ENCODE assay signal across 3 cellular contexts in genomic region chr3:37229740-37230139, GRCh38.
TF ChIP-seq lines count a peak whose summit lies in the region.

No MANE protein-coding gene starts in this region.

TF ChIP-seq in SK-N-SH, 30 proteins besides CTCF, POLR2A, EP300 and RAD21 (continued from another document):
- TF ChIP-seq REST (IDR thresholded peaks at IDR 0.05; ENCODE audit: low read depth, low read length) (no peak), CHD2 (IDR thresholded peaks at IDR 0.05; ENCODE audit: low read length, partially characterized antibody) (no peak), TEAD4 (IDR thresholded peaks at IDR 0.05; ENCODE audit: borderline replicate concordance, insufficient read depth) (no peak), ELF1 (IDR thresholded peaks at IDR 0.05) (no peak), RCOR1 (IDR thresholded peaks at IDR 0.05; ENCODE audit: low read length) (no peak), MXI1 (IDR thresholded peaks at IDR 0.05; ENCODE audit: low read depth, low read length) (no peak)

TF ChIP-seq in SK-N-SH treated with all-trans-retinoic acid at 6 μM for 48 hours, 23 proteins besides CTCF, POLR2A, EP300 and RAD21 (continued from another document):
- TF ChIP-seq RARB (CRISPR knock-in tag; IDR thresholded peaks at IDR 0.05) = no peak
- no peak for TF ChIP-seq ZNF8 (CRISPR knock-in tag; IDR thresholded peaks at IDR 0.05)
- no peak for TF ChIP-seq ARNTL (CRISPR knock-in tag; IDR thresholded peaks at IDR 0.05; ENCODE audit: borderline replicate concordance, low read depth)
- no peak for TF ChIP-seq CREB5 (CRISPR knock-in tag; IDR thresholded peaks at IDR 0.05; ENCODE audit: low read depth)
- TF ChIP-seq ZFP3 (CRISPR knock-in tag; IDR thresholded peaks at IDR 0.05) = no peak
- no peak for TF ChIP-seq ESRRG (CRISPR knock-in tag; IDR thresholded peaks at IDR 0.05)
- TF ChIP-seq TOX (CRISPR knock-in tag; IDR thresholded peaks at IDR 0.05; ENCODE audit: borderline replicate concordance) = no peak
- TF ChIP-seq ZNF70 (CRISPR knock-in tag; IDR thresholded peaks at IDR 0.05) = no peak
- TF ChIP-seq BACH2 (CRISPR knock-in tag; IDR thresholded peaks at IDR 0.05; ENCODE audit: borderline replicate concordance) = no peak
- no peak for TF ChIP-seq POU6F1 (CRISPR knock-in tag; IDR thresholded peaks at IDR 0.05; ENCODE audit: borderline replicate concordance, low read depth)

TF ChIP-seq in liver, 16 proteins besides CTCF, POLR2A, EP300 and RAD21 (continued from another document):
- peak; percentile 34 for TF ChIP-seq REST (IDR thresholded peaks at IDR 0.05)
- peak; percentile 70 to 84 for TF ChIP-seq JUND (IDR thresholded peaks at IDR 0.05)
- no peak for TF ChIP-seq FOXA1 (IDR thresholded peaks at IDR 0.05)
- peak; percentile 67 to 70 for TF ChIP-seq RXRA (IDR thresholded peaks at IDR 0.05)
- peak; percentile 35 for TF ChIP-seq NR2F2 (IDR thresholded peaks at IDR 0.05)
- TF ChIP-seq FOXA2 (IDR thresholded peaks at IDR 0.05) = no peak
- TF ChIP-seq MAX (IDR thresholded peaks at IDR 0.05) = peak; percentile 37
- peak; percentile 95 to 97 for TF ChIP-seq HNF4A (conservative IDR thresholded peaks at IDR 0.05)
